Comparison of ENCODE assay signal across 36 cellular contexts in genomic region chr11:94754819-94755218, GRCh38.
"Had no signal": no experiment of that assay in that cellular context is flagged by ENCODE, and none has a peak within 500 bp of the region (broad histone marks: within the 10 kb centered on the region; RNA-seq: fewer than 3 reads in every experiment).

No MANE protein-coding gene starts in this region.

- H3K9me3 ChIP-seq: adrenal gland, body of pancreas, breast epithelium had no signal

- H3K4me3 ChIP-seq: adrenal gland, body of pancreas, breast epithelium, cardiac muscle cell had no signal

- FAIRE-seq: astrocyte, TTC549 had no signal

- H3K36me3 ChIP-seq: adrenal gland, brain microvascular endothelial cell, breast epithelium, cardiac muscle cell had no signal

- DNase-seq: activated B cell treated with CpG ODN at 0.5 μM for 24 hours; activated CD4-positive, alpha-beta memory T cell treated with anti-CD3 and anti-CD28 coated beads for 36 hours; activated CD4-positive, alpha-beta T cell treated with anti-CD3 and anti-CD28 coated beads for 36 hours; activated CD4-positive, alpha-beta T cell treated with anti-CD3 and anti-CD28 coated beads for 48 hours; activated CD4-positive, alpha-beta T cell treated with anti-CD3 and anti-CD28 coated beads, Interleukin-2, amount 10 ng/mL, durations not matched to agents 7 days and 5 days; activated CD4-positive, alpha-beta T cell treated with anti-CD3 and anti-CD28 coated beads, Interleukin-2, amount 50 U/mL, for 4 hours; activated CD4-positive, CD25-positive, alpha-beta regulatory T cell treated with anti-CD3 and anti-CD28 coated beads, Interleukin-2, amount 50 U/mL, for 72 hours; activated CD8-positive, alpha-beta memory T cell treated with anti-CD3 and anti-CD28 coated beads, Interleukin-2, amount 50 U/mL, for 4 hours; activated CD8-positive, alpha-beta T cell treated with anti-CD3 and anti-CD28 coated beads for 36 hours; activated effector memory CD4-positive, alpha-beta T cell treated with anti-CD3 and anti-CD28 coated beads, Interleukin-2, amount 50 U/mL, for 16 hours; activated gamma-delta T cell treated with Interleukin-2 at 50 U/mL for 16 hours; activated naive CD4-positive, alpha-beta T cell; activated naive CD4-positive, alpha-beta T cell treated with anti-CD3 and anti-CD28 coated beads for 36 hours; activated naive CD4-positive, alpha-beta T cell treated with anti-CD3 and anti-CD28 coated beads, Interleukin-2, amount 50 U/mL, for 16 hours; activated naive CD8-positive, alpha-beta T cell treated with anti-CD3 and anti-CD28 coated beads for 36 hours; activated T-cell treated with anti-CD3 and anti-CD28 coated beads for 4 hours; activated T-cell treated with anti-CD3 and anti-CD28 coated beads, Interleukin-2, amount 50 U/mL, for 1 hour; activated T-cell treated with anti-CD3 and anti-CD28 coated beads, Interleukin-2, amount 50 U/mL, for 4 hours; activated T-cell treated with anti-CD3 and anti-CD28 coated beads, Interleukin-2, amount 50 U/mL, for 72 hours; adrenal gland; amniotic stem cell; aorta; body of pancreas; brain microvascular endothelial cell; caudate nucleus; cerebellar nuclear complex; T-helper 1 cell; T-helper 2 cell; T-helper 9 cell had no signal

- H3K4me1 ChIP-seq: breast epithelium had no signal

- H3K27me3 ChIP-seq: adrenal gland, body of pancreas, brain microvascular endothelial cell, breast epithelium had no signal

- ATAC-seq: activated CD4-positive, alpha-beta T cell treated with anti-CD3 and anti-CD28 coated beads for 36 hours; activated CD8-positive, alpha-beta T cell treated with anti-CD3 and anti-CD28 coated beads for 36 hours; activated naive CD4-positive, alpha-beta T cell treated with anti-CD3 and anti-CD28 coated beads, Interleukin-2, amount 50 U/mL, for 72 hours; activated T-cell treated with anti-CD3 and anti-CD28 coated beads, Interleukin-2, amount 50 U/mL, for 4 hours; activated T-cell treated with anti-CD3 and anti-CD28 coated beads, Interleukin-2, amount 50 U/mL, for 72 hours; activated T-helper 17 cell treated with anti-CD3 and anti-CD28 coated beads, Interleukin-2, amount 50 U/mL, for 72 hours; body of pancreas had no signal

- H3K27ac ChIP-seq: adrenal gland, body of pancreas, brain microvascular endothelial cell, breast epithelium, cardiac muscle cell, VCaP had no signal
